Comparison of ENCODE assay signal across 9 cellular contexts in the genomic region with DNA sequence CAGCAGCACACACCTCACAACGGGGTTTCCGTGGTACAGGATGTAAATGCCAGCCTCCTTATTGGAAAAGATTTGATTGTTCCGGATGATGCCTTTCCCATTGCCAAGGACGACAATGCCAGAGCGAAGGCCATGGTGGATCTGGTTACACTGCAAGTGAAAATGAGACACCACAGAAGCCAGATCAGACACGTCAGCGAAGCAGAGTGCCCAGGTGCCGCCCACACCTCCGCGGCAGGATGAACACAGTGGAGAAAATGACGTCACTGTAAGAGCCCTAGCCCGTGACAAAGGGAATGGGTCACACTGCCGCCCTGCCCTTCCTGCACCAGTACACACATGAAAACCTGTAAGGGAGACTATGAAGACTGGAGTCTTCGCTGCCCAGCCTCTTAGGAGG. TPM values are rescaled to one million over a fixed set of nuclear protein-coding genes. Genes with fewer than 3 reads are reported as not detected.
A peak's percentile ranks its signal among the peaks of the same experiment; 100 is the strongest.
DNase-seq lines count a peak whose midpoint lies in the region; ATAC-seq and TF ChIP-seq lines count a peak whose summit lies in the region.
"Had no signal": no experiment of that assay in that cellular context is flagged by ENCODE, and none has a peak within 500 bp of the region (broad histone marks: within the 10 kb centered on the region; RNA-seq: fewer than 3 reads in every experiment).

No MANE protein-coding gene starts in this region.

- no peak overlapping the region for H3K4me3 ChIP-seq in astrocyte of the spinal cord (ENCODE audit: low read depth, low read length)
- H3K4me3 ChIP-seq: K562 had no signal

- H3K27me3 Mint-ChIP-seq in Calu3 (ENCODE audit: unreplicated experiment): no peaks in the 10 kb centered on the region

- in situ Hi-C loops in astrocyte of the spinal cord (cut with HindIII; ENCODE audit: low sequenced_read_pairs): no loop called here

- intact Hi-C loops in Calu3 (cut with micrococcal nuclease; ENCODE audit: unreplicated experiment): no loop called here

- H3K36me3 Mint-ChIP-seq in Calu3 (ENCODE audit: insufficient read depth, unreplicated experiment): no peaks in the 10 kb centered on the region

- TF ChIP-seq CTCF in astrocyte of the spinal cord (IDR thresholded peaks at IDR 0.05; ENCODE audit: low read depth, low read length) (no peak), Calu3 (IDR thresholded peaks at IDR 0.05; ENCODE audit: unreplicated experiment) (no peak)

- peak; percentile 69 for ATAC-seq in GM21619 (IDR thresholded peaks at IDR 0.05; ENCODE audit: unreplicated experiment)
- ATAC-seq: K562 had no signal

- H3K27ac Mint-ChIP-seq in Calu3 (ENCODE audit: unreplicated experiment): no peak overlapping the region

- no peak overlapping the region for H3K4me3 Mint-ChIP-seq in Calu3 (ENCODE audit: low read depth, unreplicated experiment)

- H3K4me1 Mint-ChIP-seq in Calu3 (ENCODE audit: low read depth, unreplicated experiment): no peaks in the 10 kb centered on the region

- no peaks in the 10 kb centered on the region for H3K9me3 Mint-ChIP-seq in Calu3 (ENCODE audit: low read depth, unreplicated experiment)

- CTCF ChIA-PET in Calu3 (lab: Charles Lee): no interaction called here

- no TSS peak for BruUV-seq in Calu3 (replicated peaks; lab: Mats Ljungman, UMichigan)

- DNase-seq in T-helper 1 cell: peak; percentile 47 to 86 (median 66)
- DNase-seq in astrocyte of the spinal cord (ENCODE audit: low read depth, low spot score): peak; percentile 7
- DNase-seq in stimulated activated CD4-positive, alpha-beta T cell treated with anti-CD3 and anti-CD28 coated beads, Interleukin-1b, Interleukin-23, amount 100 ng/mL, for 24 hours (ENCODE audit: low read depth in 4 of 4, low spot score in 1 of 4): peak; percentile 36 to 58 (median 38)
- DNase-seq in NOMO-1 treated with dmso at 0.1 percent for 144 hours (lab: John Stamatoyannopoulos, UW; ENCODE audit: unreplicated experiment): no peak
- DNase-seq in Calu3: no peak
- DNase-seq in NCI-H524 treated with DMSO at 0.1 percent for 48 hours (lab: John Stamatoyannopoulos, UW): no peak
- no peak for DNase-seq in hippocampal formation (lab: John Stamatoyannopoulos, UW)

RNA-seq across cellular contexts. Expression of a gene that starts 43.4 kb away (rescaled TPM):
- 11.9 and 12.5 TPM in 2 replicates for total RNA-seq in Calu3 (2022)

RNA-seq across cellular contexts. Expression of a gene that starts 47.1 kb away (rescaled TPM):
- 0.94 and 1.1 TPM in 2 replicates for total RNA-seq in Calu3 (2022)

Comparison
In these comparisons a context has a peak if more than half of its experiments do, and no peak if none do; other contexts are left out.
1. DNase-seq: peak in T-helper 1 cell (5 of 5), astrocyte of the spinal cord (single experiment) and stimulated activated CD4-positive, alpha-beta T cell treated with anti-CD3 and anti-CD28 coated beads, Interleukin-1b, Interleukin-23, amount 100 ng/mL, for 24 hours (4 of 4); none in NOMO-1 treated with dmso at 0.1 percent for 144 hours (single experiment), Calu3 (single experiment), NCI-H524 treated with DMSO at 0.1 percent for 48 hours (single experiment) and hippocampal formation (0 of 2).